ENCODE assay signal across 18 cellular contexts in the genomic region with DNA sequence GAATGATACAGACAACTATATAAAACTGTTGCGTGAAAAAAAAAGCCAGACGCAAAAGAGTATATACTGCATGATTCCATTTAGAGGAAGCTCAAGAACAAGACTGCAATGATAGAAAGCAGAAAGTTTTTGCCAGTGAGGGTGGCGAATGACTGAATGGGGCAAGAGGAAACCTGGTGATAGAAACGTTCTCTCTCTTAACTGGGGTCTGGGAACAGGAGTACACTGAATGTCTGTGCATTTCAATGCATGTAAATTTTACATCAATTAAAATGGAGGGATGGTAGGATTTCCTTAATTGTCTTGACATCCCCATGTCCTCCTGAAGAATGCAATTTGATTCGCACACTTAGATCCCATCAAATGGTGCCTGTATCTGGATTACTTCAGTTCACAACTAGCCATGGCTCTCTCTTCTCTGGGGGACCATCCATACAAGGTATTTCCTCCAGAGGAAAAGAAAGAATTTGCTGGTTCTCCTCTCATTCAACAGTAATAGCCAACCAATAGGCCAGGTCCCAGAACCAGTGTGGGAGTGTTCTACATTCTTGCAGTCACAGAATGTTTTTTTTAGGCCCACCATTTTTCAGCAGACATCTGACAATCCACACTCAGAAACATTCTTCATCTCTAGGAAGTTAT.
DNase-seq lines count a peak whose midpoint lies in the region; ATAC-seq, FAIRE-seq and TF ChIP-seq lines count a peak whose summit lies in the region.
"Had no signal": no experiment of that assay in that cellular context is flagged by ENCODE, and none has a peak within 500 bp of the region (broad histone marks: within the 10 kb centered on the region; RNA-seq: fewer than 3 reads in every experiment).

No MANE protein-coding gene starts in this region.

- no peaks in the 10 kb centered on the region for H3K27me3 ChIP-seq in left ventricle myocardium inferior (ENCODE audit: low read depth)
- no peaks in the 10 kb centered on the region for H3K27me3 ChIP-seq in right cardiac atrium (ENCODE audit: control insufficient read depth, insufficient read depth)
- no peaks in the 10 kb centered on the region for H3K27me3 ChIP-seq in OCI-LY3 (ENCODE audit: low read depth, low read length)
- H3K27me3 ChIP-seq in astrocyte (ENCODE audit: insufficient read depth, low read length): no peaks in the 10 kb centered on the region
- H3K27me3 ChIP-seq in thyroid gland: no peaks in the 10 kb centered on the region
- H3K27me3 ChIP-seq in neural progenitor cell: no peaks in the 10 kb centered on the region
- H3K27me3 ChIP-seq in brain microvascular endothelial cell (replicated peaks): no peaks in the 10 kb centered on the region
- H3K27me3 ChIP-seq: sigmoid colon had no signal

- H3K9me3 ChIP-seq in left ventricle myocardium inferior (replicated peaks): no peaks in the 10 kb centered on the region
- H3K9me3 ChIP-seq in right cardiac atrium (ENCODE audit: control insufficient read depth, low read length): no peaks in the 10 kb centered on the region
- H3K9me3 ChIP-seq in OCI-LY3 (ENCODE audit: insufficient read depth, low read length): no peaks in the 10 kb centered on the region
- no peaks in the 10 kb centered on the region for H3K9me3 ChIP-seq in astrocyte (ENCODE audit: insufficient read depth, low read depth, low read length)
- H3K9me3 ChIP-seq in thyroid gland: no peaks in the 10 kb centered on the region
- no peaks in the 10 kb centered on the region for H3K9me3 ChIP-seq in neural progenitor cell (ENCODE audit: low read depth)
- H3K9me3 ChIP-seq: sigmoid colon had no signal

- intact Hi-C loops in left ventricle myocardium inferior (cut with micrococcal nuclease) (no loop called here), right cardiac atrium (cut with DNase I) (no loop called here), thyroid gland (cut with DNase I) (no loop called here), Calu3 (cut with micrococcal nuclease; ENCODE audit: unreplicated experiment) (no loop called here)

- peaks cover 52% of the 10 kb centered on the region for H3K4me1 Mint-ChIP-seq in astrocyte (ENCODE audit: low read depth, unreplicated experiment)
- no peaks in the 10 kb centered on the region for H3K4me1 Mint-ChIP-seq in neural progenitor cell
- peaks cover 17% of the 10 kb centered on the region for H3K4me1 Mint-ChIP-seq in Calu3 (ENCODE audit: low read depth, unreplicated experiment)

- in situ Hi-C loops in brain microvascular endothelial cell (cut with HindIII; ENCODE audit: low pct_ligation_motif_present, low sequenced_read_pairs): no loop called here

- H3K79me2 ChIP-seq in OCI-LY3 (ENCODE audit: low read length): peaks cover 100% of the 10 kb centered on the region
- H3K79me2 ChIP-seq in astrocyte (ENCODE audit: insufficient read depth, low read length): peaks cover 96% of the 10 kb centered on the region
- H3K79me2 ChIP-seq in neural progenitor cell (ENCODE audit: low read depth): no peaks in the 10 kb centered on the region

- peak overlapping the region; percentile 81 for H3K27ac Mint-ChIP-seq in astrocyte (ENCODE audit: unreplicated experiment)
- no peak overlapping the region for H3K27ac Mint-ChIP-seq in neural progenitor cell
- H3K27ac Mint-ChIP-seq in Calu3 (ENCODE audit: unreplicated experiment): no peak overlapping the region
- H3K27ac Mint-ChIP-seq: memory B cell had no signal

- TF ChIP-seq POLR2A in thyroid gland (IDR thresholded peaks at IDR 0.05): no peak

- TF ChIP-seq CTCF in left ventricle myocardium inferior (IDR thresholded peaks at IDR 0.05; ENCODE audit: borderline replicate concordance) (no peak), OCI-LY3 (IDR thresholded peaks at IDR 0.05; ENCODE audit: low read depth, low read length) (no peak), astrocyte (IDR thresholded peaks at IDR 0.05; ENCODE audit: insufficient read depth, low read depth, low read length) (no peak), thyroid gland (IDR thresholded peaks at IDR 0.05) (no peak), neural progenitor cell (IDR thresholded peaks at IDR 0.05) (no peak), Calu3 (IDR thresholded peaks at IDR 0.05; ENCODE audit: unreplicated experiment) (no peak), brain microvascular endothelial cell (IDR thresholded peaks at IDR 0.05; ENCODE audit: low read depth, low read length, missing control alignments) (no peak)

- H3K4me1 ChIP-seq in left ventricle myocardium inferior (peaks cover 81% of the 10 kb centered on the region), right cardiac atrium (ENCODE audit: control insufficient read depth, insufficient read depth, low read length) (peaks cover 17% of the 10 kb centered on the region), OCI-LY3 (ENCODE audit: low read length) (peaks cover 74% of the 10 kb centered on the region), astrocyte (ENCODE audit: insufficient read depth, low read length) (peaks cover 24% of the 10 kb centered on the region), thyroid gland (peaks cover 39 to 53% of the 10 kb centered on the region in 2 donors), neural progenitor cell (no peaks in the 10 kb centered on the region)

- H3K4me3 ChIP-seq in left ventricle myocardium inferior (no peak overlapping the region), right cardiac atrium (ENCODE audit: low read length) (no peak overlapping the region), OCI-LY3 (ENCODE audit: low read length) (peak overlapping the region; percentile 92), astrocyte (ENCODE audit: insufficient read depth, low read depth, low read length) (no peak overlapping the region), thyroid gland (replicated peaks in 1 of 3) (no peak overlapping the region), neural progenitor cell (no peak overlapping the region), brain microvascular endothelial cell (ENCODE audit: low read depth, low read length) (no peak overlapping the region)
- H3K4me3 ChIP-seq: sigmoid colon had no signal

- H3K27ac ChIP-seq in left ventricle myocardium inferior (replicated peaks): peak overlapping the region; percentile 43
- H3K27ac ChIP-seq in right cardiac atrium (ENCODE audit: low read length): no peak overlapping the region
- H3K27ac ChIP-seq in OCI-LY3 (ENCODE audit: low read length): peak overlapping the region; percentile 99
- H3K27ac ChIP-seq in astrocyte (ENCODE audit: low read depth, low read length): no peak overlapping the region
- H3K27ac ChIP-seq in thyroid gland: peak overlapping the region in 2 of 3 donors; percentile 57 to 80
- no peak overlapping the region for H3K27ac ChIP-seq in neural progenitor cell
- H3K27ac ChIP-seq in brain microvascular endothelial cell: no peak overlapping the region
- H3K27ac ChIP-seq: sigmoid colon had no signal

- H3K27me3 Mint-ChIP-seq in astrocyte (ENCODE audit: low read depth, unreplicated experiment) (no peaks in the 10 kb centered on the region), neural progenitor cell (ENCODE audit: insufficient read depth, low read depth) (no peaks in the 10 kb centered on the region), Calu3 (ENCODE audit: unreplicated experiment) (no peaks in the 10 kb centered on the region)
- H3K27me3 Mint-ChIP-seq: memory B cell had no signal

- CTCF ChIA-PET in Calu3 (lab: Charles Lee): interaction anchor here (1.9 kb wide), 1 partner anchor 9 kb away, joined by 4 read pairs; no protein-coding TSS in a partner anchor

- FAIRE-seq in astrocyte (lab: Jason Lieb, UNC): no peak
- FAIRE-seq: colon, H54, TTC549 had no signal

- no peak overlapping the region for H2AFZ ChIP-seq in OCI-LY3 (ENCODE audit: low read depth, low read length)
- H2AFZ ChIP-seq in astrocyte (ENCODE audit: low read depth, low read length): no peak overlapping the region
- no peak overlapping the region for H2AFZ ChIP-seq in neural progenitor cell (replicated peaks)

- BruUV-seq in Calu3 (replicated peaks; lab: Mats Ljungman, UMichigan): no TSS peak

- H3K9me3 Mint-ChIP-seq in astrocyte (ENCODE audit: unreplicated experiment): no peaks in the 10 kb centered on the region
- no peaks in the 10 kb centered on the region for H3K9me3 Mint-ChIP-seq in neural progenitor cell
- no peaks in the 10 kb centered on the region for H3K9me3 Mint-ChIP-seq in Calu3 (ENCODE audit: low read depth, unreplicated experiment)
- H3K9me3 Mint-ChIP-seq: immature natural killer cell, memory B cell had no signal

- DNase-seq in left ventricle myocardium inferior (no peak), right cardiac atrium (no peak), astrocyte (ENCODE audit: low read depth) (no peak), thyroid gland (no peak), neural progenitor cell (ENCODE audit: low spot score) (no peak), Calu3 (no peak), brain microvascular endothelial cell (no peak)
- DNase-seq: DMS53; immature natural killer cell; NCI-H1092 treated with DMSO at 0.1 percent for 48 hours; NCI-H2171; sigmoid colon; stimulated activated CD4-positive, alpha-beta T cell treated with anti-CD3 and anti-CD28 coated beads, Interleukin-4, amount 100 ng/mL, for 24 hours had no signal

- H3K4me3 Mint-ChIP-seq in astrocyte (ENCODE audit: unreplicated experiment) (peak overlapping the region; percentile 30), neural progenitor cell (no peak overlapping the region), Calu3 (ENCODE audit: low read depth, unreplicated experiment) (no peak overlapping the region)

- peaks cover 19% of the 10 kb centered on the region for H3K36me3 Mint-ChIP-seq in astrocyte (ENCODE audit: low read depth, unreplicated experiment)
- no peaks in the 10 kb centered on the region for H3K36me3 Mint-ChIP-seq in neural progenitor cell
- peaks cover 6% of the 10 kb centered on the region for H3K36me3 Mint-ChIP-seq in Calu3 (ENCODE audit: insufficient read depth, unreplicated experiment)

- no peak for ATAC-seq in right cardiac atrium

- H3K4me2 ChIP-seq in OCI-LY3 (ENCODE audit: low read length) (peak overlapping the region; percentile 97), astrocyte (ENCODE audit: low read length) (peak overlapping the region; percentile 6), neural progenitor cell (no peak overlapping the region)

- H4K20me1 ChIP-seq in OCI-LY3 (ENCODE audit: insufficient read depth, low read length) (peaks cover 88% of the 10 kb centered on the region), astrocyte (ENCODE audit: insufficient read depth, low read length) (peaks cover 41% of the 10 kb centered on the region), neural progenitor cell (ENCODE audit: low read depth) (no peaks in the 10 kb centered on the region)

- H3K9ac ChIP-seq in OCI-LY3 (ENCODE audit: low read length) (peak overlapping the region; percentile 97), astrocyte (ENCODE audit: low read length) (no peak overlapping the region), neural progenitor cell (no peak overlapping the region)

- 93% methylated on average over 5 of the region's 5 CpGs for WGBS in right cardiac atrium
- 85 to 97% methylated on average over 5 of the region's 5 CpGs for WGBS in thyroid gland, 2 donors

- H3K36me3 ChIP-seq in left ventricle myocardium inferior (peaks cover 29% of the 10 kb centered on the region), OCI-LY3 (replicated peaks; ENCODE audit: low read depth, low read length) (peaks cover 86% of the 10 kb centered on the region), astrocyte (ENCODE audit: insufficient read depth, low read length) (peaks cover 5% of the 10 kb centered on the region), thyroid gland (no peaks in the 10 kb centered on the region), neural progenitor cell (no peaks in the 10 kb centered on the region), brain microvascular endothelial cell (replicated peaks) (no peaks in the 10 kb centered on the region)

- no peaks in the 10 kb centered on the region for H3F3A ChIP-seq in neural progenitor cell (ENCODE audit: low read depth)

Comparison
In these comparisons a context has a peak if more than half of its experiments do, and no peak if none do; other contexts are left out.
1. H3K27ac ChIP-seq: peak in left ventricle myocardium inferior (single experiment), OCI-LY3 (single experiment) and thyroid gland (2 of 3); none in right cardiac atrium (single experiment), astrocyte (single experiment), neural progenitor cell (single experiment) and brain microvascular endothelial cell (single experiment).